ENCODE assay signal across 8 cellular contexts in genomic region chr12:7060353-7060954, GRCh38. TPM values are rescaled to one million over a fixed set of nuclear protein-coding genes. Genes with fewer than 3 reads are reported as not detected.
DNase-seq lines count a peak whose midpoint lies in the region; ATAC-seq and TF ChIP-seq lines count a peak whose summit lies in the region.

C1S (plus strand) TSS chr12:7060718; CDS start chr12:7061913, 1,195 bp downstream.

- H3K4me1 Mint-ChIP-seq in activated T-helper 17 cell treated with anti-CD3 and anti-CD28 coated beads, Interleukin-2, amount 50 U/mL, for 72 hours, result no peaks in the 10 kb centered on the region

- no peaks in the 10 kb centered on the region for H3K9me3 ChIP-seq in RWPE2 (ENCODE audit: severe bottlenecking)

- no peaks in the 10 kb centered on the region for H3K9me3 Mint-ChIP-seq in activated T-helper 17 cell treated with anti-CD3 and anti-CD28 coated beads, Interleukin-2, amount 50 U/mL, for 72 hours

- H3K4me3 ChIP-seq in RWPE2 (ENCODE audit: severe bottlenecking) (no peak within 1 kb of the TSS), foreskin fibroblast (ENCODE audit: low read depth in 1 of 2, low read length in 2 of 2) (peak within 1 kb of the TSS; percentile 47 to 78)

- H3K27me3 ChIP-seq in RWPE2 (ENCODE audit: insufficient read depth, poor library complexity, severe bottlenecking), result no peaks in the 10 kb centered on the region

- no peaks in the 10 kb centered on the region for H3K36me3 ChIP-seq in RWPE2 (ENCODE audit: low read depth)

- H3K27ac ChIP-seq in RWPE2 (ENCODE audit: poor library complexity, severe bottlenecking), result no peak within 1 kb of the TSS

- peak; percentile 97 for ATAC-seq in RWPE2 (ENCODE audit: low read depth)
- ATAC-seq in GM21526 (IDR thresholded peaks at IDR 0.05; ENCODE audit: low FRiP score, unreplicated experiment), result no peak
- ATAC-seq in HG03457 (IDR thresholded peaks at IDR 0.05; ENCODE audit: unreplicated experiment), result no peak
- no peak for ATAC-seq in activated T-helper 17 cell treated with anti-CD3 and anti-CD28 coated beads, Interleukin-2, amount 50 U/mL, for 72 hours (replicated peaks)

- no peak within 1 kb of the TSS for H3K4me3 Mint-ChIP-seq in activated T-helper 17 cell treated with anti-CD3 and anti-CD28 coated beads, Interleukin-2, amount 50 U/mL, for 72 hours

- DNase-seq in D341Med (ENCODE audit: low spot score) (peak; percentile 74), RWPE2 (ENCODE audit: low spot score) (no peak), foreskin fibroblast (peak; percentile 95 to 98), non-pigmented ciliary epithelial cell (ENCODE audit: low read depth) (peak; percentile 88)
- no peak for DNase-seq in activated naive CD4-positive, alpha-beta T cell (lab: John Stamatoyannopoulos, UW)

- TF ChIP-seq CTCF in RWPE2 (IDR thresholded peaks at IDR 0.05; ENCODE audit: poor library complexity, severe bottlenecking) (peak; percentile 85), foreskin fibroblast (IDR thresholded peaks at IDR 0.05; ENCODE audit: low read depth, low read length) (peak; percentile 95)

- no peaks in the 10 kb centered on the region for H3K4me1 ChIP-seq in RWPE2 (ENCODE audit: insufficient read depth, poor library complexity, severe bottlenecking)

- peaks cover 18% of the 10 kb centered on the region for H3K27me3 Mint-ChIP-seq in activated T-helper 17 cell treated with anti-CD3 and anti-CD28 coated beads, Interleukin-2, amount 50 U/mL, for 72 hours

- H3K36me3 Mint-ChIP-seq in activated T-helper 17 cell treated with anti-CD3 and anti-CD28 coated beads, Interleukin-2, amount 50 U/mL, for 72 hours (ENCODE audit: low read depth), result no peaks in the 10 kb centered on the region

- no peak within 1 kb of the TSS for H3K27ac Mint-ChIP-seq in activated T-helper 17 cell treated with anti-CD3 and anti-CD28 coated beads, Interleukin-2, amount 50 U/mL, for 72 hours

RNA-seq across cellular contexts. Expression of gene C1S, which starts in this region (rescaled TPM):
- 10 to 100 TPM in 1 of 2 donors, 1 to 10 TPM in 1; 6.9 to 13.1 TPM for total RNA-seq in activated T-helper 17 cell treated with anti-CD3 and anti-CD28 coated beads, Interleukin-2, amount 50 U/mL, for 72 hours

Comparison
In these comparisons a context has a peak if more than half of its experiments do, and no peak if none do; other contexts are left out.
1. DNase-seq: peak in D341Med (single experiment), foreskin fibroblast (2 of 2) and non-pigmented ciliary epithelial cell (single experiment); none in RWPE2 (single experiment) and activated naive CD4-positive, alpha-beta T cell (0 of 4).